Comparison of ENCODE assay signal across 21 cellular contexts in genomic region chr1:5802606-5803005, GRCh38.
DNase-seq lines count a peak whose midpoint lies in the region; ATAC-seq, FAIRE-seq and TF ChIP-seq lines count a peak whose summit lies in the region.
"Had no signal": no experiment of that assay in that cellular context is flagged by ENCODE, and none has a peak within 500 bp of the region (broad histone marks: within the 10 kb centered on the region; RNA-seq: fewer than 3 reads in every experiment).

No MANE protein-coding gene starts in this region.

- ATAC-seq in HG02973 (IDR thresholded peaks at IDR 0.05; ENCODE audit: unreplicated experiment): no peak
- ATAC-seq: CD8-positive, alpha-beta T cell had no signal

- peak; percentile 80 for FAIRE-seq in urothelium cell line (lab: Jason Lieb, UNC)
- FAIRE-seq: A204.1, D721Med, G401.6, GM12891, GM19239 had no signal

- DNase-seq in urothelium cell line (ENCODE audit: low spot score) (no peak), NCI-H82 treated with DMSO at 0.1 percent for 48 hours (lab: John Stamatoyannopoulos, UW; ENCODE audit: unreplicated experiment) (no peak)
- DNase-seq: 8988T; ACHN; BE2C; Caco-2; Calu3; CD4-positive, alpha-beta T cell; CD8-positive, alpha-beta T cell; DMS79 treated with DMSO at 0.1 percent for 48 hours; GF-D8 had no signal

- no peaks in the 10 kb centered on the region for H4K20me1 ChIP-seq in BLaER1
- H4K20me1 ChIP-seq: BLaER1 treated with 17β-estradiol and CSF1 and Interleukin-3, amounts not matched to agents 10 nM and 100 nM had no signal

- H3K9ac ChIP-seq in BLaER1: no peak overlapping the region
- H3K9ac ChIP-seq: BLaER1 treated with 17β-estradiol and CSF1 and Interleukin-3, amounts not matched to agents 10 nM and 100 nM had no signal

- CTCF ChIA-PET in HEK293 (lab: Yijun Ruan, JAX): interaction anchor here (0.7 kb wide), 1 partner anchor 292 kb away, joined by 3 read pairs; no protein-coding TSS in a partner anchor

- H3K9me3 ChIP-seq in BLaER1 (no peaks in the 10 kb centered on the region; the same call in 1 of the 2 replicates), HEK293 (ENCODE audit: control insufficient read depth, insufficient read depth, low read depth, low read length) (no peaks in the 10 kb centered on the region)
- H3K9me3 ChIP-seq: BE2C, Caco-2 had no signal

- H3K4me3 ChIP-seq in BLaER1: no peak overlapping the region
- H3K4me3 ChIP-seq in HEK293 (ENCODE audit: low read depth, low read length): no peak overlapping the region
- H3K4me3 ChIP-seq: BLaER1 treated with 17β-estradiol and CSF1 and Interleukin-3, amounts not matched to agents 10 nM and 100 nM had no signal

- POLR2A ChIA-PET in HEK293 (lab: Yijun Ruan, JAX): no interaction called here

- TF ChIP-seq CTCF in HEK293 (tag by site-specific recombination; IDR thresholded peaks at IDR 0.05): no peak

- no peaks in the 10 kb centered on the region for H3K27me3 ChIP-seq in BLaER1
- H3K27me3 ChIP-seq: BE2C had no signal

- H3K4me2 ChIP-seq in BLaER1: peak overlapping the region; percentile 79

- peaks cover 52% of the 10 kb centered on the region for H3K4me1 ChIP-seq in BLaER1
- no peaks in the 10 kb centered on the region for H3K4me1 ChIP-seq in HEK293 (ENCODE audit: control insufficient read depth, insufficient read depth, low read length)
- H3K4me1 ChIP-seq: BE2C, Caco-2 had no signal

- no peaks in the 10 kb centered on the region; the same call in 1 of the 2 replicates for H3K36me3 ChIP-seq in BLaER1
- H3K36me3 ChIP-seq in HEK293 (ENCODE audit: control insufficient read depth in 2 of 2, insufficient read depth in 1 of 2, low read length in 2 of 2): no peaks in the 10 kb centered on the region
- H3K36me3 ChIP-seq: BE2C; BLaER1 treated with 17β-estradiol and CSF1 and Interleukin-3, amounts not matched to agents 10 nM and 100 nM had no signal

- H3K27ac ChIP-seq in BLaER1 (peak overlapping the region; percentile 39; the same call in 1 of the 2 replicates), HEK293 (ENCODE audit: extremely low read depth, low read depth, low read length) (no peak overlapping the region)
- H3K27ac ChIP-seq: C4-2B had no signal

TF ChIP-seq in HEK293, 187 proteins besides CTCF, POLR2A, EP300 and RAD21:
- TF ChIP-seq GLIS2 (tag by site-specific recombination; IDR thresholded peaks at IDR 0.05) (no peak), ZNF513 (tag by site-specific recombination; IDR thresholded peaks at IDR 0.05) (peak; percentile 86)
